In the genomic region with DNA sequence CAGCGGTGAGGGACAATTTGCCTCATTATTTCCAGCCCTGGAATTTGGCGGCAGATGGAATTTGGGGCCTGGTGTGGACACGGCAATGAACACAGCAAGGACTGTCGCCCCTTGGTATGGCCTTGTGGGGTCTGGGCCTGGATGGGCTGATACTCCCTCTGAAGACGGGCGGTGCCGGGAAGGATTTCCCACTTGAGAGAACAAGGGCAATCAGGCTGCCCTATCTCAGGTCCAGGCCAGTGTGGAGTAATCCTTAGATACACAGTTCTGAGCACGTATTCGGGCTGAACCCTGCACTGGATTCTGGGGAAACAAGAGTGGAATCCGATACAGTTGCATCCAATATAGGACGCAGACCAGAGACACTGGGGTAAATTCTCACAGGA, we compare ENCODE assay signal across 26 cellular contexts.
"Had no signal": no experiment of that assay in that cellular context is flagged by ENCODE, and none has a peak within 500 bp of the region (broad histone marks: within the 10 kb centered on the region; RNA-seq: fewer than 3 reads in every experiment).

No MANE protein-coding gene starts in this region.

- H3K27me3 ChIP-seq: brain microvascular endothelial cell, cardiac muscle cell had no signal

- H3K27ac ChIP-seq: brain microvascular endothelial cell, cardiac muscle cell, SK-N-MC had no signal

- H3K4me3 ChIP-seq: cardiac muscle cell, SK-N-MC had no signal

- H3K36me3 ChIP-seq: brain microvascular endothelial cell, cardiac muscle cell had no signal

- DNase-seq: activated B cell treated with CpG ODN at 0.5 μM for 24 hours; activated CD4-positive, alpha-beta T cell treated with anti-CD3 and anti-CD28 coated beads for 1 hour; activated CD4-positive, alpha-beta T cell treated with anti-CD3 and anti-CD28 coated beads, Interleukin-2, amount 10 ng/mL, durations not matched to agents 24 days and 14 days; activated CD4-positive, alpha-beta T cell treated with anti-CD3 and anti-CD28 coated beads, Interleukin-2, amount 50 U/mL, for 48 hours; activated CD8-positive, alpha-beta memory T cell treated with anti-CD3 and anti-CD28 coated beads for 24 hours; activated gamma-delta T cell; activated naive CD4-positive, alpha-beta T cell treated with anti-CD3 and anti-CD28 coated beads for 36 hours; activated T-cell treated with anti-CD3 and anti-CD28 coated beads for 4 hours; activated T-cell treated with anti-CD3 and anti-CD28 coated beads, Interleukin-2, amount 50 U/mL, for 48 hours; amygdala; brain microvascular endothelial cell; Kasumi-1; KBM-7; NCI-H1105 treated with DMSO at 0.1 percent for 48 hours; NCI-H1436 treated with DMSO at 0.1 percent for 48 hours; NCI-H187; NCI-H2081; NCI-H510A treated with DMSO at 0.1 percent for 48 hours; NCI-H69; PC-3; SHP77 treated with DMSO at 0.1 percent for 48 hours; T-cell; T-helper 2 cell; T1000 had no signal
